In the genomic region with DNA sequence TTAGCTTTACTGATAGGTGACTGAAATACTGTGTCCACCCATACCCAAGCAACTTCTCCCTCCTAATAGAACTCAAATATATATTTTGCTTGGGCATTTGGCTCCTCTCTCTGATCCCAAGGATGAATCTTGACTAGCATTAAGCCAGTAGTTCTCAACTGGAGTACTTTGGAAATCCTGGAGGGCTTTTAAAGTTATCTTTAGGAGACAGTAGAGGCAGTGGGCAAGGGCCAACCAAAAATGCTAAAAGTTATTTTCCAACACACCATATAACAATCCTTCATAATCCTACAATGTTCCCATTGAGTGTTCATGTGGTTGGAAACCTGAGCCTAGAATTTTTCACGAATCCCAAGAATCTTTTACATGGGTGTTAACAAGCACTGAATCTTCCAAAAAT, we compare ENCODE assay signal across 1 cellular context.
A peak's percentile ranks its signal among the peaks of the same experiment; 100 is the strongest.
TF ChIP-seq lines count a peak whose summit lies in the region.

No MANE protein-coding gene starts in this region.

TF ChIP-seq in A549, 52 proteins besides CTCF, POLR2A, EP300 and RAD21 (continued from another document):
- TF ChIP-seq JUN (IDR thresholded peaks at IDR 0.05), result peak in 1 of 2 experiments; percentile 22; a peak in 1 of 5 replicates
